In genomic region chr3:119782435-119782834, GRCh38 we compare ENCODE assay signal across 2 cellular contexts.
TF ChIP-seq lines count a peak whose summit lies in the region.

No MANE protein-coding gene starts in this region.

TF ChIP-seq in K562, 482 proteins besides CTCF, POLR2A, EP300 and RAD21:
- no peak for TF ChIP-seq NR2C1 (IDR thresholded peaks at IDR 0.05)
- TF ChIP-seq NR2C1 (tag; IDR thresholded peaks at IDR 0.05) = no peak
- TF ChIP-seq TEAD1 (CRISPR knock-in tag; IDR thresholded peaks at IDR 0.05) = no peak
- TF ChIP-seq ZNF41 (CRISPR knock-in tag; conservative IDR thresholded peaks at IDR 0.05) = no peak
- no peak for TF ChIP-seq ZNF57 (CRISPR knock-in tag; IDR thresholded peaks at IDR 0.05)
- TF ChIP-seq ZNF445 (CRISPR knock-in tag; IDR thresholded peaks at IDR 0.05; ENCODE audit: low read depth) = no peak
- no peak for TF ChIP-seq REST (CRISPR knock-in tag; IDR thresholded peaks at IDR 0.05; ENCODE audit: low read depth)
- TF ChIP-seq ZNF79 (CRISPR knock-in tag; IDR thresholded peaks at IDR 0.05; ENCODE audit: low read depth) = no peak
- TF ChIP-seq CCNT2 (IDR thresholded peaks at IDR 0.05; ENCODE audit: borderline replicate concordance, extremely low read depth, insufficient read length, low read depth, low read length) = no peak
- TF ChIP-seq MAFK (IDR thresholded peaks at IDR 0.05; ENCODE audit: low read length) = no peak
- TF ChIP-seq RBM15 (IDR thresholded peaks at IDR 0.05; ENCODE audit: insufficient read depth, low read length) = no peak
- no peak for TF ChIP-seq ZNF766 (CRISPR knock-in tag; conservative IDR thresholded peaks at IDR 0.05)
- no peak for TF ChIP-seq HMBOX1 (IDR thresholded peaks at IDR 0.05)
- TF ChIP-seq TAF9B (IDR thresholded peaks at IDR 0.05; ENCODE audit: partially characterized antibody) = no peak
- no peak for TF ChIP-seq KAT2B (IDR thresholded peaks at IDR 0.05; ENCODE audit: low read depth, low read length)

TF ChIP-seq in HepG2, 621 proteins besides CTCF, POLR2A, EP300 and RAD21:
- TF ChIP-seq ZNF260 (CRISPR knock-in tag; IDR thresholded peaks at IDR 0.05; ENCODE audit: borderline replicate concordance, low read depth) = no peak
- no peak for TF ChIP-seq RNF219 (CRISPR knock-in tag; IDR thresholded peaks at IDR 0.05)
- TF ChIP-seq YEATS4 (CRISPR knock-in tag; IDR thresholded peaks at IDR 0.05; ENCODE audit: borderline replicate concordance) = no peak; the same call in 1 of the 2 replicates
- no peak for TF ChIP-seq ZZZ3 (CRISPR knock-in tag; IDR thresholded peaks at IDR 0.05; ENCODE audit: borderline replicate concordance)
- no peak for TF ChIP-seq PHF5A (CRISPR knock-in tag; IDR thresholded peaks at IDR 0.05; ENCODE audit: low read depth, unreplicated experiment)
- TF ChIP-seq SYNCRIP (IDR thresholded peaks at IDR 0.05; ENCODE audit: insufficient read depth, low read depth, low read length) = no peak
- TF ChIP-seq ZNF367 (CRISPR knock-in tag; IDR thresholded peaks at IDR 0.05; ENCODE audit: borderline replicate concordance) = no peak
- TF ChIP-seq KMT2A (CRISPR knock-in tag; IDR thresholded peaks at IDR 0.05) = no peak
- no peak for TF ChIP-seq CENPT (CRISPR knock-in tag; IDR thresholded peaks at IDR 0.05; ENCODE audit: low read depth)
- TF ChIP-seq ZNF792 (CRISPR knock-in tag; IDR thresholded peaks at IDR 0.05) = no peak
- no peak for TF ChIP-seq HIVEP1 (CRISPR knock-in tag; IDR thresholded peaks at IDR 0.05)
- peak; percentile 43; the same call in 1 of the 2 replicates for TF ChIP-seq SALL1 (CRISPR knock-in tag; IDR thresholded peaks at IDR 0.05)
- TF ChIP-seq YEATS2 (CRISPR knock-in tag; IDR thresholded peaks at IDR 0.05; ENCODE audit: borderline replicate concordance) = no peak
- no peak for TF ChIP-seq ARHGAP35 (CRISPR knock-in tag; IDR thresholded peaks at IDR 0.05; ENCODE audit: borderline replicate concordance)
- no peak for TF ChIP-seq ONECUT2 (CRISPR knock-in tag; IDR thresholded peaks at IDR 0.05)
- TF ChIP-seq ZFX (CRISPR knock-in tag; IDR thresholded peaks at IDR 0.05; ENCODE audit: low read depth) = 0 out of 2 replicates have a peak, but pooled peaks have one; percentile 7
- TF ChIP-seq CEBPG (CRISPR knock-in tag; IDR thresholded peaks at IDR 0.05) = no peak
- TF ChIP-seq HNRNPK (IDR thresholded peaks at IDR 0.05; ENCODE audit: low read depth, low read length, poor library complexity, severe bottlenecking) = no peak
- TF ChIP-seq BRCA1 (CRISPR knock-in tag; IDR thresholded peaks at IDR 0.05) = no peak
- peak; percentile 55 for TF ChIP-seq ZNF687 (CRISPR knock-in tag; IDR thresholded peaks at IDR 0.05)
- TF ChIP-seq REXO4 (CRISPR knock-in tag; IDR thresholded peaks at IDR 0.05; ENCODE audit: borderline replicate concordance) = no peak
- TF ChIP-seq ZNF501 (CRISPR knock-in tag; IDR thresholded peaks at IDR 0.05) = 0 out of 2 replicates have a peak, but pooled peaks have one; percentile 22
- no peak for TF ChIP-seq ZNF552 (CRISPR knock-in tag; IDR thresholded peaks at IDR 0.05; ENCODE audit: borderline replicate concordance)
